ENCODE assay signal across 9 cellular contexts in genomic region chr10:108911814-108912541, GRCh38.
A peak's percentile ranks its signal among the peaks of the same experiment; 100 is the strongest.
DNase-seq lines count a peak whose midpoint lies in the region; ATAC-seq and TF ChIP-seq lines count a peak whose summit lies in the region.
"Had no signal": no experiment of that assay in that cellular context is flagged by ENCODE, and none has a peak within 500 bp of the region (broad histone marks: within the 10 kb centered on the region; RNA-seq: fewer than 3 reads in every experiment).

No MANE protein-coding gene starts in this region.

- H3K79me2 ChIP-seq in PC-3 (ENCODE audit: low read length) (no peaks in the 10 kb centered on the region), neural cell (replicated peaks; ENCODE audit: insufficient read depth, low read length) (no peaks in the 10 kb centered on the region)

- no peaks in the 10 kb centered on the region for H3F3A ChIP-seq in PC-3 (ENCODE audit: low read length, unreplicated experiment)
- H3F3A ChIP-seq in neural cell (ENCODE audit: insufficient read depth, low read length, poor library complexity, severe bottlenecking), result no peaks in the 10 kb centered on the region

- H4K20me1 ChIP-seq in PC-3 (ENCODE audit: low read length), result no peaks in the 10 kb centered on the region
- H4K20me1 ChIP-seq in neural cell (ENCODE audit: insufficient read depth), result no peaks in the 10 kb centered on the region

- H3K9me3 ChIP-seq in PC-3 (ENCODE audit: low read length) (no peaks in the 10 kb centered on the region), neural cell (ENCODE audit: low read length) (no peaks in the 10 kb centered on the region), ascending aorta (no peaks in the 10 kb centered on the region)

- H3K4me1 ChIP-seq in PC-3 (ENCODE audit: insufficient read depth, low read length) (no peaks in the 10 kb centered on the region), ascending aorta (no peaks in the 10 kb centered on the region)

- H3K9me2 ChIP-seq in PC-3 (replicated peaks; ENCODE audit: low read length) (no peaks in the 10 kb centered on the region), neural cell (ENCODE audit: insufficient read depth, low read length) (no peaks in the 10 kb centered on the region)

- H3K4me3 ChIP-seq in PC-3 (ENCODE audit: low read length), result peak overlapping the region; percentile 81
- peak overlapping the region; percentile 44 for H3K4me3 ChIP-seq in fibroblast of pulmonary artery (replicated peaks; ENCODE audit: low read depth, low read length)
- peak overlapping the region; percentile 75 for H3K4me3 ChIP-seq in neural cell (ENCODE audit: low read length)
- H3K4me3 ChIP-seq in ascending aorta, result peak overlapping the region in 1 of 2 donors; percentile 36
- H3K4me3 ChIP-seq: K562 had no signal

- no TSS peak for BruUV-seq in PC-3 (replicated peaks; lab: Mats Ljungman, UMichigan)

- TF ChIP-seq EP300 in neural cell (conservative IDR thresholded peaks at IDR 0.05; ENCODE audit: poor library complexity, severe bottlenecking), result no peak

- CTCF ChIA-PET in PC-3 (lab: Charles Lee), result interaction anchor here (0.6 kb wide), 4 partner anchors 16 to 284 kb away, joined by 3 to 4 read pairs (median 3); no protein-coding TSS in a partner anchor

- ATAC-seq in PC-3 (peak; percentile 99), GM18520 (IDR thresholded peaks at IDR 0.05; ENCODE audit: unreplicated experiment) (no peak)
- ATAC-seq: K562 had no signal

- H2AFZ ChIP-seq in PC-3 (ENCODE audit: low read length) (peak overlapping the region; percentile 96), neural cell (ENCODE audit: low read depth, low read length) (peak overlapping the region; percentile 58)

- intact Hi-C loops in PC-3 (cut with micrococcal nuclease), result loop anchor here (1.0 to 5.0 kb wide), 2 partner anchors 120 to 515 kb away; no protein-coding TSS in a partner anchor
- intact Hi-C loops in ascending aorta (cut with DNase I), result no loop called here

- H3K36me3 ChIP-seq in PC-3 (ENCODE audit: low read depth, low read length) (no peaks in the 10 kb centered on the region), neural cell (ENCODE audit: insufficient read depth, low read length) (no peaks in the 10 kb centered on the region), ascending aorta (no peaks in the 10 kb centered on the region)

- H3K27me3 ChIP-seq in PC-3 (ENCODE audit: low read length) (no peaks in the 10 kb centered on the region), neural cell (ENCODE audit: insufficient read depth, low read depth, low read length) (no peaks in the 10 kb centered on the region), ascending aorta (no peaks in the 10 kb centered on the region)

- H3K9ac ChIP-seq in PC-3 (ENCODE audit: low read length), result peak overlapping the region; percentile 56
- peak overlapping the region; percentile 65 for H3K9ac ChIP-seq in neural cell (ENCODE audit: low read length)

- TF ChIP-seq CTCF in PC-3 (conservative IDR thresholded peaks at IDR 0.05; ENCODE audit: low read depth, low read length), result peak; percentile 74
- TF ChIP-seq CTCF in fibroblast of pulmonary artery (IDR thresholded peaks at IDR 0.05; ENCODE audit: low read length, missing control alignments), result peak; percentile 49
- TF ChIP-seq CTCF in neural cell (IDR thresholded peaks at IDR 0.05; ENCODE audit: poor library complexity, severe bottlenecking), result peak; percentile 87
- TF ChIP-seq CTCF in ascending aorta (IDR thresholded peaks at IDR 0.05), result no peak

- POLR2A ChIA-PET in PC-3 (lab: Charles Lee; ENCODE audit: unreplicated experiment), result no interaction called here

- H3K4me2 ChIP-seq in PC-3 (ENCODE audit: low read length) (peak overlapping the region; percentile 97), neural cell (ENCODE audit: low read length) (peak overlapping the region; percentile 47)

- H3K27ac ChIP-seq in PC-3 (ENCODE audit: low read length), result no peak overlapping the region
- H3K27ac ChIP-seq in neural cell (ENCODE audit: low read length), result no peak overlapping the region
- H3K27ac ChIP-seq in ascending aorta, result no peak overlapping the region

- DNase-seq in EH (ENCODE audit: low read depth) (peak; percentile 68), H4 (ENCODE audit: low spot score) (peak; percentile 58), PC-3 (peak; percentile 82), fibroblast of pulmonary artery (ENCODE audit: low read depth) (peak; percentile 50), ascending aorta (ENCODE audit: low spot score in 2 of 2) (no peak), Kasumi-1 (lab: John Stamatoyannopoulos, UW) (no peak)

- peak; percentile 73 for TF ChIP-seq RAD21 in neural cell (conservative IDR thresholded peaks at IDR 0.05)

TF ChIP-seq in neural cell, 6 proteins besides CTCF, POLR2A, EP300 and RAD21:
- TF ChIP-seq TAF1 (IDR thresholded peaks at IDR 0.05; ENCODE audit: low read depth), result no peak
- peak; percentile 95 for TF ChIP-seq REST (IDR thresholded peaks at IDR 0.05; ENCODE audit: borderline replicate concordance)
- TF ChIP-seq SMC3 (conservative IDR thresholded peaks at IDR 0.05; ENCODE audit: poor library complexity), result peak; percentile 81
- peak; percentile 26 for TF ChIP-seq MXI1 (conservative IDR thresholded peaks at IDR 0.05; ENCODE audit: poor library complexity, severe bottlenecking)
TF ChIP-seq in neural cell: peak in this region for 3.

Comparison
In these comparisons a context has a peak if more than half of its experiments do, and no peak if none do; other contexts are left out.
1. DNase-seq: peak in EH (single experiment), H4 (single experiment), PC-3 (single experiment) and fibroblast of pulmonary artery (single experiment); none in ascending aorta (0 of 2) and Kasumi-1 (0 of 2).
2. CTCF ChIP-seq: peak in PC-3 (single experiment), fibroblast of pulmonary artery (single experiment) and neural cell (single experiment); none in ascending aorta (0 of 3).